10 cellular contexts compared by ENCODE assay signal in genomic region chr19:7618771-7619510, GRCh38. TPM values are rescaled to one million over a fixed set of nuclear protein-coding genes. Genes with fewer than 3 reads are reported as not detected.
DNase-seq lines count a peak whose midpoint lies in the region; ATAC-seq and TF ChIP-seq lines count a peak whose summit lies in the region.
"Had no signal": no experiment of that assay in that cellular context is flagged by ENCODE, and none has a peak within 500 bp of the region (broad histone marks: within the 10 kb centered on the region; RNA-seq: fewer than 3 reads in every experiment).

No MANE protein-coding gene starts in this region.

- H3K4me1 ChIP-seq in heart left ventricle = peaks cover 0 to 14% (median 0%) of the 10 kb centered on the region in 12 donors
- no peaks in the 10 kb centered on the region for H3K4me1 ChIP-seq in endodermal cell (ENCODE audit: control insufficient read depth, insufficient read depth, low read length)
- no peaks in the 10 kb centered on the region for H3K4me1 ChIP-seq in vagina

- no peaks in the 10 kb centered on the region for H3K9me3 Mint-ChIP-seq in endodermal cell
- H3K9me3 Mint-ChIP-seq in activated T-helper 2 cell treated with anti-CD3 and anti-CD28 coated beads, Interferon-gamma antibody, Interleukin-2, Interleukin-4, amounts not matched to agents 10 μg/mL and 5 μg/mL and 100 μg/mL, durations not matched to agents 14 hours and 24 hours and 36 hours = no peaks in the 10 kb centered on the region

- H3K27me3 ChIP-seq in heart left ventricle = no peaks in the 10 kb centered on the region
- H3K27me3 ChIP-seq in endodermal cell (ENCODE audit: control insufficient read depth, insufficient read depth, low read length, poor library complexity, severe bottlenecking) = no peaks in the 10 kb centered on the region
- no peaks in the 10 kb centered on the region for H3K27me3 ChIP-seq in vagina

- H3K36me3 Mint-ChIP-seq in endodermal cell (ENCODE audit: low read depth) = peaks cover 56% of the 10 kb centered on the region
- H3K36me3 Mint-ChIP-seq in activated T-helper 2 cell treated with anti-CD3 and anti-CD28 coated beads, Interferon-gamma antibody, Interleukin-2, Interleukin-4, amounts not matched to agents 10 μg/mL and 5 μg/mL and 100 μg/mL, durations not matched to agents 14 hours and 24 hours and 36 hours (ENCODE audit: low read depth) = peaks cover 28% of the 10 kb centered on the region

- no peaks in the 10 kb centered on the region for H3K4me1 Mint-ChIP-seq in endodermal cell
- H3K4me1 Mint-ChIP-seq in activated T-helper 2 cell treated with anti-CD3 and anti-CD28 coated beads, Interferon-gamma antibody, Interleukin-2, Interleukin-4, amounts not matched to agents 10 μg/mL and 5 μg/mL and 100 μg/mL, durations not matched to agents 14 hours and 24 hours and 36 hours (ENCODE audit: low read depth) = no peaks in the 10 kb centered on the region

- no peak overlapping the region for H3K4me3 Mint-ChIP-seq in endodermal cell
- no peak overlapping the region for H3K4me3 Mint-ChIP-seq in activated T-helper 2 cell treated with anti-CD3 and anti-CD28 coated beads, Interferon-gamma antibody, Interleukin-2, Interleukin-4, amounts not matched to agents 10 μg/mL and 5 μg/mL and 100 μg/mL, durations not matched to agents 14 hours and 24 hours and 36 hours (ENCODE audit: low read depth)

- H3K9me3 ChIP-seq in heart left ventricle = no peaks in the 10 kb centered on the region
- no peaks in the 10 kb centered on the region for H3K9me3 ChIP-seq in endodermal cell (ENCODE audit: control insufficient read depth, low read length)
- no peaks in the 10 kb centered on the region for H3K9me3 ChIP-seq in vagina

- no peak overlapping the region for H3K4me3 ChIP-seq in heart left ventricle
- no peak overlapping the region for H3K4me3 ChIP-seq in endodermal cell (ENCODE audit: low read length)
- H3K4me3 ChIP-seq in vagina = no peak overlapping the region

- H3K27me3 Mint-ChIP-seq in endodermal cell (ENCODE audit: insufficient read depth) = no peaks in the 10 kb centered on the region
- H3K27me3 Mint-ChIP-seq in activated T-helper 2 cell treated with anti-CD3 and anti-CD28 coated beads, Interferon-gamma antibody, Interleukin-2, Interleukin-4, amounts not matched to agents 10 μg/mL and 5 μg/mL and 100 μg/mL, durations not matched to agents 14 hours and 24 hours and 36 hours (ENCODE audit: low read depth) = no peaks in the 10 kb centered on the region

- H3K27ac Mint-ChIP-seq in endodermal cell = peak overlapping the region; percentile 55
- H3K27ac Mint-ChIP-seq in activated T-helper 2 cell treated with anti-CD3 and anti-CD28 coated beads, Interferon-gamma antibody, Interleukin-2, Interleukin-4, amounts not matched to agents 10 μg/mL and 5 μg/mL and 100 μg/mL, durations not matched to agents 14 hours and 24 hours and 36 hours = no peak overlapping the region

- peak overlapping the region in 4 of 12 donors; percentile 2 to 56 (median 34) for H3K27ac ChIP-seq in heart left ventricle
- H3K27ac ChIP-seq in endodermal cell (ENCODE audit: low read depth, low read length) = no peak overlapping the region
- peak overlapping the region; percentile 39 for H3K27ac ChIP-seq in vagina

- 59 to 73% (median 67%) methylated on average over 16 to 21 of the region's 21 CpGs for WGBS in heart left ventricle, 4 donors
- whole genome bisulfite sequencing in endodermal cell (ENCODE audit: insufficient coverage in 1 of 2, insufficient read length in 1 of 2), 2 experiments = 95 to 97% methylated on average over 10 to 21 of the region's 21 CpGs

- intact Hi-C loops in heart left ventricle (cut with DNase I) (no loop called here), cardiac septum (cut with DNase I) (no loop called here), vagina (cut with DNase I) (no loop called here)
- intact Hi-C loops in activated T-helper 2 cell treated with anti-CD3 and anti-CD28 coated beads, Interferon-gamma antibody, Interleukin-2, Interleukin-4, amounts not matched to agents 10 μg/mL and 5 μg/mL and 100 μg/mL, durations not matched to agents 14 hours and 24 hours and 36 hours (cut with micrococcal nuclease) = no loop called here

- H3K36me3 ChIP-seq in heart left ventricle (peaks cover 0 to 60% (median 48%) of the 10 kb centered on the region in 9 donors), endodermal cell (ENCODE audit: control insufficient read depth, insufficient read depth, low read length) (peaks cover 22% of the 10 kb centered on the region), vagina (peaks cover 0 to 56% of the 10 kb centered on the region in 2 donors)

- no peak for TF ChIP-seq CTCF in heart left ventricle (IDR thresholded peaks at IDR 0.05)
- no peak for TF ChIP-seq CTCF in endodermal cell (conservative IDR thresholded peaks at IDR 0.05)
- TF ChIP-seq CTCF in vagina (IDR thresholded peaks at IDR 0.05) = no peak

- H3K9ac ChIP-seq in endodermal cell (ENCODE audit: extremely low read depth, low read length, poor library complexity, severe bottlenecking) = no peak overlapping the region

- ATAC-seq in heart left ventricle (peak in 3 of 4 donors; percentile 13 to 63 (median 50)), HG03097 (IDR thresholded peaks at IDR 0.05; ENCODE audit: low FRiP score, unreplicated experiment) (no peak)

- no peak for TF ChIP-seq POLR2A in heart left ventricle (IDR thresholded peaks at IDR 0.05)
- no peak for TF ChIP-seq POLR2A in vagina (IDR thresholded peaks at IDR 0.05)

- DNase-seq in heart left ventricle (no peak), cardiac septum (ENCODE audit: low spot score) (no peak), endodermal cell (no peak), mucosa of gallbladder (ENCODE audit: low spot score) (peak; percentile 83), vagina (ENCODE audit: extremely low spot score in 2 of 2) (no peak), NCI-H446 (lab: John Stamatoyannopoulos, UW) (no peak)
- DNase-seq in activated T-helper 2 cell treated with anti-CD3 and anti-CD28 coated beads, Interferon-gamma antibody, Interleukin-2, Interleukin-4, amounts not matched to agents 10 μg/mL and 5 μg/mL and 100 μg/mL, durations not matched to agents 14 hours and 24 hours and 36 hours (ENCODE audit: low spot score) = no peak
- DNase-seq: activated gamma-delta T cell had no signal

RNA-seq across cellular contexts. Expression of gene XAB2, which starts 10.4 kb away (rescaled TPM):
- total RNA-seq in heart left ventricle (10 to 100 TPM; 16.3 to 36.2 (median 23.6) TPM), cardiac septum (21.8 TPM), endodermal cell (10 to 100 TPM; 44.3 to 46.6 TPM), mucosa of gallbladder (45.8 TPM), vagina (44.0 TPM)
- polyA plus RNA-seq in heart left ventricle = 10 to 100 TPM; 19.9 to 25.0 TPM
- 48.3 TPM for polyA plus RNA-seq in endodermal cell (2013, experiment 1 of 2)
- polyA plus RNA-seq in endodermal cell (2013, experiment 2 of 2) = 43.1 TPM
- total RNA-seq in activated T-helper 2 cell treated with anti-CD3 and anti-CD28 coated beads, Interferon-gamma antibody, Interleukin-2, Interleukin-4, amounts not matched to agents 10 μg/mL and 5 μg/mL and 100 μg/mL, durations not matched to agents 14 hours and 24 hours and 36 hours = 43.0 and 44.3 TPM in 2 replicates

RNA-seq across cellular contexts. Expression of gene PET100, which starts 10.7 kb away (rescaled TPM):
- 100 to 1,000 TPM in 7 of 9 donors, 10 to 100 TPM in 2; 22.3 to 185 (median 136) TPM for total RNA-seq in heart left ventricle
- polyA plus RNA-seq in heart left ventricle = 100 to 1,000 TPM in 1 of 2 donors, 10 to 100 TPM in 1; 55.4 to 405 TPM
- 130 TPM for total RNA-seq in cardiac septum
- total RNA-seq in endodermal cell = 100 to 1,000 TPM; 149 to 182 TPM
- 93.5 TPM for polyA plus RNA-seq in endodermal cell (2013, experiment 1 of 2)
- polyA plus RNA-seq in endodermal cell (2013, experiment 2 of 2) = 92.2 TPM
- 121 TPM for total RNA-seq in mucosa of gallbladder
- 16.7 TPM for total RNA-seq in vagina
- total RNA-seq in activated T-helper 2 cell treated with anti-CD3 and anti-CD28 coated beads, Interferon-gamma antibody, Interleukin-2, Interleukin-4, amounts not matched to agents 10 μg/mL and 5 μg/mL and 100 μg/mL, durations not matched to agents 14 hours and 24 hours and 36 hours = 95.7 and 113 TPM in 2 replicates

RNA-seq across cellular contexts. Expression of gene PCP2, which starts 14.6 kb away (rescaled TPM):
- total RNA-seq in heart left ventricle (1 to 10 TPM in 7 of 9 donors, under 1 TPM in 2; 0.54 to 3.0 (median 1.3) TPM), cardiac septum (not detected), endodermal cell (under 1 TPM in 1 of 2 donors, not detected in 1; 0.55 TPM), mucosa of gallbladder (4.7 TPM), vagina (not detected)
- polyA plus RNA-seq in heart left ventricle = under 1 TPM; 0.62 to 0.65 TPM
- polyA plus RNA-seq in endodermal cell (2013, experiment 1 of 2) = not detected
- not detected for polyA plus RNA-seq in endodermal cell (2013, experiment 2 of 2)
- 1.2 and 1.6 TPM in 2 replicates for total RNA-seq in activated T-helper 2 cell treated with anti-CD3 and anti-CD28 coated beads, Interferon-gamma antibody, Interleukin-2, Interleukin-4, amounts not matched to agents 10 μg/mL and 5 μg/mL and 100 μg/mL, durations not matched to agents 14 hours and 24 hours and 36 hours
- total RNA-seq: G401 had no signal

RNA-seq across cellular contexts. Expression of gene STXBP2, which starts 18.0 kb away (rescaled TPM):
- total RNA-seq in heart left ventricle (10 to 100 TPM in 2 of 9 donors, 1 to 10 TPM in 7; 1.2 to 46.7 (median 4.7) TPM), cardiac septum (4.0 TPM), endodermal cell (100 to 1,000 TPM; 119 to 126 TPM), mucosa of gallbladder (215 TPM), vagina (64.3 TPM)
- 1 to 10 TPM; 4.2 to 6.7 TPM for polyA plus RNA-seq in heart left ventricle
- 27.5 TPM for polyA plus RNA-seq in endodermal cell (2013, experiment 1 of 2)
- 29.9 TPM for polyA plus RNA-seq in endodermal cell (2013, experiment 2 of 2)
- total RNA-seq in activated T-helper 2 cell treated with anti-CD3 and anti-CD28 coated beads, Interferon-gamma antibody, Interleukin-2, Interleukin-4, amounts not matched to agents 10 μg/mL and 5 μg/mL and 100 μg/mL, durations not matched to agents 14 hours and 24 hours and 36 hours = 96.3 and 104 TPM in 2 replicates

RNA-seq across cellular contexts. Expression of gene CAMSAP3, which starts 23.3 kb away (rescaled TPM):
- total RNA-seq in heart left ventricle (1 to 10 TPM in 3 of 9 donors, under 1 TPM in 6; 0.25 to 3.7 (median 0.83) TPM), cardiac septum (not detected), endodermal cell (10 to 100 TPM; 65.5 to 76.8 TPM), mucosa of gallbladder (61.3 TPM), vagina (12.8 TPM)
- polyA plus RNA-seq in heart left ventricle = under 1 TPM; 0.04 to 0.34 TPM
- 18.6 TPM for polyA plus RNA-seq in endodermal cell (2013, experiment 1 of 2)
- 18.0 TPM for polyA plus RNA-seq in endodermal cell (2013, experiment 2 of 2)
- 0.23 and 0.55 TPM in 2 replicates for total RNA-seq in activated T-helper 2 cell treated with anti-CD3 and anti-CD28 coated beads, Interferon-gamma antibody, Interleukin-2, Interleukin-4, amounts not matched to agents 10 μg/mL and 5 μg/mL and 100 μg/mL, durations not matched to agents 14 hours and 24 hours and 36 hours
